In the genomic region with DNA sequence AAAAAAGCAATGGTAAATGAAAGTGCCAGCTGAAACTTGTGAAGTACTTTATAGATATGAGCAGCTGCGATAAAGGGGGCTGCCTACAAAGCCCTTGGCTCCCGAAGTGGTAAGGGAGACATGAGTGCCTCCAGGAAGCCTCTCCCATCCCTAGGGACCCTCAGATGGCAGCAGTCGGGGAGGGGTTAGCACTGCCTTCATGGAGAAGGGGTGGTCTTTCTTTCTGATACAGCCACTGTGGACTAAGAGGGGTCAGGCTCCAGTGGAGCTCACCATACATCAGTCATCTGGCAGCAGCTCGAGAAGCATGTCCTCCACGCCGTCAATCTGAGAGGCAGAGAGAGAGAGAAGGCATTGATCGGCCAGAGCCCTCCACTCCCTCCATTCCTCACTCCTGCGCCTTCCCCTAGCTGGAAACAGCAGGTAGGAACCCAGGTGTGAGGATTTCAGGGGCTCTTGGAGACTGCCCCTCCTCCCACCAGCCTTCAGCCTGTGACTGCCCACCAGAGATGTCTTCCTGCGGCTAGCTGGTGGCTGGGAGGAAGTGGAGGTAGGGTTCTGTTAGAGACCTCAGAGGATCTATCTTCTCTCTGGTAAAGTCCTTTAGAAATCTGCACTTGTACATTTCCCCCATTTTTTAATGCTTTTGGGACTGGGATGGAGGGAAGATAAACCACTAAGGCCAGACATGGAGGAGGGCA, we compare ENCODE assay signal across 33 cellular contexts. TPM values are rescaled to one million over a fixed set of nuclear protein-coding genes. Genes with fewer than 3 reads are reported as not detected.
DNase-seq lines count a peak whose midpoint lies in the region; ATAC-seq and TF ChIP-seq lines count a peak whose summit lies in the region.
"Had no signal": no experiment of that assay in that cellular context is flagged by ENCODE, and none has a peak within 500 bp of the region (broad histone marks: within the 10 kb centered on the region; RNA-seq: fewer than 3 reads in every experiment).

No MANE protein-coding gene starts in this region.

- H3K9me3 Mint-ChIP-seq in stimulated activated naive CD8-positive, alpha-beta T cell treated with anti-CD3 and anti-CD28 coated beads, Interleukin-15, Interleukin-2, amounts not matched to agents 100 ng/mL and 50 ng/mL, for 24 hours: no peaks in the 10 kb centered on the region
- H3K9me3 Mint-ChIP-seq in stimulated activated naive CD8-positive, alpha-beta T cell treated with anti-CD3 and anti-CD28 coated beads, Interleukin-15, amount 100 ng/mL, for 72 hours: no peaks in the 10 kb centered on the region
- H3K9me3 Mint-ChIP-seq in activated naive CD8-positive, alpha-beta T cell treated with anti-CD3 and anti-CD28 coated beads for 36 hours: no peaks in the 10 kb centered on the region
- H3K9me3 Mint-ChIP-seq in neural progenitor cell: peaks cover 2% of the 10 kb centered on the region
- H3K9me3 Mint-ChIP-seq: activated CD8-positive, alpha-beta T cell treated with anti-CD3 and anti-CD28 coated beads for 36 hours; T-helper 2 cell treated with Interferon-gamma antibody and Interleukin-4, amounts not matched to agents 5 μg/mL and 100 μg/mL, for 36 hours; type B pancreatic cell; WTC11 had no signal

- no peak for ATAC-seq in stimulated activated naive CD8-positive, alpha-beta T cell treated with anti-CD3 and anti-CD28 coated beads, Interleukin-15, amount 100 ng/mL, for 72 hours
- peak; percentile 31 for ATAC-seq in HG02588 (IDR thresholded peaks at IDR 0.05; ENCODE audit: unreplicated experiment)
- ATAC-seq: activated CD8-positive, alpha-beta T cell treated with anti-CD3 and anti-CD28 coated beads for 36 hours; HepG2; right cardiac atrium; WTC11 had no signal

- no peaks in the 10 kb centered on the region for H3K36me3 ChIP-seq in neural progenitor cell
- H3K36me3 ChIP-seq: ovary had no signal

- H3F3A ChIP-seq in neural progenitor cell (ENCODE audit: low read depth): no peaks in the 10 kb centered on the region

- no peak overlapping the region for H2AFZ ChIP-seq in neural progenitor cell (replicated peaks)

- no peak for DNase-seq in stimulated activated naive CD8-positive, alpha-beta T cell treated with anti-CD3 and anti-CD28 coated beads, Interleukin-15, amount 100 ng/mL, for 72 hours
- no peak for DNase-seq in activated naive CD8-positive, alpha-beta T cell treated with anti-CD3 and anti-CD28 coated beads for 36 hours
- no peak for DNase-seq in neural progenitor cell (ENCODE audit: low spot score)
- no peak for DNase-seq in kidney glomerular epithelial cell (lab: John Stamatoyannopoulos, UW)
- DNase-seq in NCI-H1417 treated with DMSO at 0.1 percent for 48 hours (lab: John Stamatoyannopoulos, UW): no peak
- no peak for DNase-seq in effector CD4-positive, alpha-beta T cell
- DNase-seq: activated CD8-positive, alpha-beta T cell treated with anti-CD3 and anti-CD28 coated beads for 36 hours; activated naive CD4-positive, alpha-beta T cell treated with Interleukin-2 at 50 U/mL for 16 hours; activated T-cell treated with anti-CD3 and anti-CD28 coated beads for 4 hours; AML-193; amygdala; DMS79 treated with DMSO at 0.1 percent for 48 hours; kidney; NCI-H1092; NCI-H2107; NCI-H524; NK-92 treated with Interleukin-12 subunit alpha and Interleukin-12 subunit beta, amount 100 ng/mL, for 24 hours; ovary; right cardiac atrium; stimulated activated CD4-positive, alpha-beta T cell treated with anti-CD3 and anti-CD28 coated beads, Interleukin-12 subunit alpha, Interleukin-12 subunit beta, amount 100 ng/mL, for 4 hours; stimulated activated CD4-positive, alpha-beta T cell treated with anti-CD3 and anti-CD28 coated beads, Interleukin-4, amount 100 ng/mL, for 4 hours had no signal

- no peaks in the 10 kb centered on the region for H3K79me2 ChIP-seq in neural progenitor cell (ENCODE audit: low read depth)

- no peak overlapping the region for H3K4me3 ChIP-seq in neural progenitor cell
- H3K4me3 ChIP-seq: coronary artery, ovary, SK-N-MC had no signal

- peak overlapping the region; percentile 54 for H3K27ac Mint-ChIP-seq in stimulated activated naive CD8-positive, alpha-beta T cell treated with anti-CD3 and anti-CD28 coated beads, Interleukin-15, Interleukin-2, amounts not matched to agents 100 ng/mL and 50 ng/mL, for 24 hours
- H3K27ac Mint-ChIP-seq in stimulated activated naive CD8-positive, alpha-beta T cell treated with anti-CD3 and anti-CD28 coated beads, Interleukin-15, amount 100 ng/mL, for 72 hours: no peak overlapping the region
- peak overlapping the region; percentile 45 for H3K27ac Mint-ChIP-seq in activated naive CD8-positive, alpha-beta T cell treated with anti-CD3 and anti-CD28 coated beads for 36 hours
- no peak overlapping the region for H3K27ac Mint-ChIP-seq in neural progenitor cell
- H3K27ac Mint-ChIP-seq: activated CD8-positive, alpha-beta T cell treated with anti-CD3 and anti-CD28 coated beads for 36 hours; T-helper 2 cell treated with Interferon-gamma antibody and Interleukin-4, amounts not matched to agents 5 μg/mL and 100 μg/mL, for 36 hours; type B pancreatic cell; WTC11 had no signal

- no peak overlapping the region for H3K4me2 ChIP-seq in neural progenitor cell

- H3K27me3 Mint-ChIP-seq in stimulated activated naive CD8-positive, alpha-beta T cell treated with anti-CD3 and anti-CD28 coated beads, Interleukin-15, Interleukin-2, amounts not matched to agents 100 ng/mL and 50 ng/mL, for 24 hours: peaks cover 16% of the 10 kb centered on the region
- peaks cover 61% of the 10 kb centered on the region for H3K27me3 Mint-ChIP-seq in stimulated activated naive CD8-positive, alpha-beta T cell treated with anti-CD3 and anti-CD28 coated beads, Interleukin-15, amount 100 ng/mL, for 72 hours
- H3K27me3 Mint-ChIP-seq in activated naive CD8-positive, alpha-beta T cell treated with anti-CD3 and anti-CD28 coated beads for 36 hours: peaks cover 31% of the 10 kb centered on the region
- no peaks in the 10 kb centered on the region for H3K27me3 Mint-ChIP-seq in neural progenitor cell (ENCODE audit: insufficient read depth, low read depth)

- H3K4me1 ChIP-seq in neural progenitor cell: no peaks in the 10 kb centered on the region

- H3K9ac ChIP-seq in neural progenitor cell: no peak overlapping the region

- H3K4me1 Mint-ChIP-seq in stimulated activated naive CD8-positive, alpha-beta T cell treated with anti-CD3 and anti-CD28 coated beads, Interleukin-15, Interleukin-2, amounts not matched to agents 100 ng/mL and 50 ng/mL, for 24 hours (ENCODE audit: low read depth): peaks cover 5% of the 10 kb centered on the region
- no peaks in the 10 kb centered on the region for H3K4me1 Mint-ChIP-seq in stimulated activated naive CD8-positive, alpha-beta T cell treated with anti-CD3 and anti-CD28 coated beads, Interleukin-15, amount 100 ng/mL, for 72 hours
- H3K4me1 Mint-ChIP-seq in activated naive CD8-positive, alpha-beta T cell treated with anti-CD3 and anti-CD28 coated beads for 36 hours: no peaks in the 10 kb centered on the region
- no peaks in the 10 kb centered on the region for H3K4me1 Mint-ChIP-seq in neural progenitor cell

- H4K20me1 ChIP-seq in neural progenitor cell (ENCODE audit: low read depth): no peaks in the 10 kb centered on the region

- no peaks in the 10 kb centered on the region for H3K9me3 ChIP-seq in neural progenitor cell (ENCODE audit: low read depth)

- H3K27me3 ChIP-seq in neural progenitor cell: no peaks in the 10 kb centered on the region
- H3K27me3 ChIP-seq: ovary had no signal

- H3K27ac ChIP-seq in neural progenitor cell: no peak overlapping the region
- H3K27ac ChIP-seq: coronary artery, ovary, SK-N-MC had no signal

- H3K4me3 Mint-ChIP-seq in stimulated activated naive CD8-positive, alpha-beta T cell treated with anti-CD3 and anti-CD28 coated beads, Interleukin-15, Interleukin-2, amounts not matched to agents 100 ng/mL and 50 ng/mL, for 24 hours: peak overlapping the region; percentile 65
- no peak overlapping the region for H3K4me3 Mint-ChIP-seq in stimulated activated naive CD8-positive, alpha-beta T cell treated with anti-CD3 and anti-CD28 coated beads, Interleukin-15, amount 100 ng/mL, for 72 hours
- peak overlapping the region; percentile 4 for H3K4me3 Mint-ChIP-seq in activated naive CD8-positive, alpha-beta T cell treated with anti-CD3 and anti-CD28 coated beads for 36 hours
- H3K4me3 Mint-ChIP-seq in neural progenitor cell: no peak overlapping the region
- H3K4me3 Mint-ChIP-seq: activated CD8-positive, alpha-beta T cell treated with anti-CD3 and anti-CD28 coated beads for 36 hours; T-helper 2 cell treated with Interferon-gamma antibody and Interleukin-4, amounts not matched to agents 5 μg/mL and 100 μg/mL, for 36 hours; type B pancreatic cell; WTC11 had no signal

- TF ChIP-seq CTCF in neural progenitor cell (IDR thresholded peaks at IDR 0.05): no peak

- no peaks in the 10 kb centered on the region for H3K36me3 Mint-ChIP-seq in stimulated activated naive CD8-positive, alpha-beta T cell treated with anti-CD3 and anti-CD28 coated beads, Interleukin-15, Interleukin-2, amounts not matched to agents 100 ng/mL and 50 ng/mL, for 24 hours (ENCODE audit: low read depth)
- peaks cover 2% of the 10 kb centered on the region for H3K36me3 Mint-ChIP-seq in activated naive CD8-positive, alpha-beta T cell treated with anti-CD3 and anti-CD28 coated beads for 36 hours
- H3K36me3 Mint-ChIP-seq in neural progenitor cell: no peaks in the 10 kb centered on the region
- H3K36me3 Mint-ChIP-seq: type B pancreatic cell, WTC11 had no signal

RNA-seq across cellular contexts. Expression of a gene that starts 2.3 kb away (rescaled TPM):
- total RNA-seq in activated naive CD8-positive, alpha-beta T cell treated with anti-CD3 and anti-CD28 coated beads for 36 hours: 1 to 10 TPM; 2.8 to 3.0 TPM
- total RNA-seq in neural progenitor cell (ENCODE audit: low replicate concordance): not detected in 2 replicates
- total RNA-seq: A172, bronchial epithelial cell, HepG2, lung microvascular endothelial cell, ovary, right cardiac atrium, RPMI7951 had no signal

RNA-seq across cellular contexts. Expression of a gene that starts 25.4 kb away (rescaled TPM):
- not detected for total RNA-seq in activated naive CD8-positive, alpha-beta T cell treated with anti-CD3 and anti-CD28 coated beads for 36 hours
- 0.12 TPM in 1 of 2 replicates, not detected in the other for total RNA-seq in neural progenitor cell (ENCODE audit: low replicate concordance)
- total RNA-seq: A172; activated CD8-positive, alpha-beta T cell treated with anti-CD3 and anti-CD28 coated beads for 36 hours; bronchial epithelial cell; HepG2; kidney; lung microvascular endothelial cell; ovary; right cardiac atrium; RPMI7951 had no signal

Comparison
In these comparisons a context has a peak if more than half of its experiments do, and no peak if none do; other contexts are left out.
1. H3K27ac Mint-ChIP-seq: peak in stimulated activated naive CD8-positive, alpha-beta T cell treated with anti-CD3 and anti-CD28 coated beads, Interleukin-15, Interleukin-2, amounts not matched to agents 100 ng/mL and 50 ng/mL, for 24 hours (single experiment) and activated naive CD8-positive, alpha-beta T cell treated with anti-CD3 and anti-CD28 coated beads for 36 hours (single experiment); none in stimulated activated naive CD8-positive, alpha-beta T cell treated with anti-CD3 and anti-CD28 coated beads, Interleukin-15, amount 100 ng/mL, for 72 hours (0 of 2) and neural progenitor cell (single experiment).
2. H3K4me3 Mint-ChIP-seq: peak in stimulated activated naive CD8-positive, alpha-beta T cell treated with anti-CD3 and anti-CD28 coated beads, Interleukin-15, Interleukin-2, amounts not matched to agents 100 ng/mL and 50 ng/mL, for 24 hours (single experiment) and activated naive CD8-positive, alpha-beta T cell treated with anti-CD3 and anti-CD28 coated beads for 36 hours (single experiment); none in stimulated activated naive CD8-positive, alpha-beta T cell treated with anti-CD3 and anti-CD28 coated beads, Interleukin-15, amount 100 ng/mL, for 72 hours (0 of 2) and neural progenitor cell (single experiment).